ENCODE assay signal across 1 cellular context in genomic region chr17:81851423-81851822, GRCh38.
A peak's percentile ranks its signal among the peaks of the same experiment; 100 is the strongest.
TF ChIP-seq lines count a peak whose summit lies in the region.

No MANE protein-coding gene starts in this region.

TF ChIP-seq in K562, 482 proteins besides CTCF, POLR2A, EP300 and RAD21:
- TF ChIP-seq RBM39 (optimal IDR thresholded peaks at IDR 0.05; ENCODE audit: low read depth, low read length): no peak
- TF ChIP-seq SLC30A9 (CRISPR knock-in tag; IDR thresholded peaks at IDR 0.05): no peak
- TF ChIP-seq KDM2B (CRISPR knock-in tag; IDR thresholded peaks at IDR 0.05): no peak
- no peak for TF ChIP-seq BMI1 (IDR thresholded peaks at IDR 0.05; ENCODE audit: low read length)
- peak; percentile 29; the same call in 1 of the 2 replicates for TF ChIP-seq RBFOX2 (IDR thresholded peaks at IDR 0.05; ENCODE audit: low read depth, low read length)
- no peak for TF ChIP-seq CBFA2T2 (conservative IDR thresholded peaks at IDR 0.05)
- no peak for TF ChIP-seq HIVEP1 (CRISPR knock-in tag; IDR thresholded peaks at IDR 0.05)
- no peak for TF ChIP-seq ZNF3 (CRISPR knock-in tag; IDR thresholded peaks at IDR 0.05)
- TF ChIP-seq ZNF431 (CRISPR knock-in tag; IDR thresholded peaks at IDR 0.05): no peak
- peak; percentile 56; the same call in 1 of the 2 replicates for TF ChIP-seq POLR2G (IDR thresholded peaks at IDR 0.05; ENCODE audit: low read depth, low read length)
